ENCODE assay signal across 1 cellular context in genomic region chr2:226791056-226791486, GRCh38.
TF ChIP-seq lines count a peak whose summit lies in the region.

No MANE protein-coding gene starts in this region.

TF ChIP-seq in H1, 55 proteins besides CTCF, POLR2A, EP300 and RAD21:
- TF ChIP-seq E2F6 (IDR thresholded peaks at IDR 0.05) (peak; percentile 99), CREB1 (IDR thresholded peaks at IDR 0.05) (no peak), GTF2F1 (IDR thresholded peaks at IDR 0.05; ENCODE audit: borderline replicate concordance, low read depth, low read length) (0 out of 2 replicates have a peak, but pooled peaks have one; percentile 43), CHD2 (IDR thresholded peaks at IDR 0.05; ENCODE audit: low read length) (peak; percentile 74), SP4 (IDR thresholded peaks at IDR 0.05; ENCODE audit: low read length) (no peak), KDM4A (IDR thresholded peaks at IDR 0.05; ENCODE audit: low read depth, low read length, severe bottlenecking) (peak; percentile 48), TAF1 (IDR thresholded peaks at IDR 0.05; ENCODE audit: low read depth, low read length) (no peak), YY1 (IDR thresholded peaks at IDR 0.05; ENCODE audit: low read depth, low read length) (peak; percentile 75), TEAD4 (IDR thresholded peaks at IDR 0.05; ENCODE audit: low read depth, low read length) (peak; percentile 85), HDAC6 (IDR thresholded peaks at IDR 0.05; ENCODE audit: low read depth, low read length) (no peak), SIN3A (conservative IDR thresholded peaks at IDR 0.05 in 1 of 2, IDR thresholded peaks at IDR 0.05 in 1 of 2; ENCODE audit: low read depth in 1 of 2, low read length in 2 of 2) (0 out of 4 replicates have a peak, but pooled peaks of 1 of the 2 experiments have one; percentile 50), JUN (IDR thresholded peaks at IDR 0.05; ENCODE audit: low read depth, low read length) (no peak), POLR2AphosphoS5 (IDR thresholded peaks at IDR 0.05; ENCODE audit: low read depth, low read length) (no peak; the same call in 1 of the 2 replicates), JUND (IDR thresholded peaks at IDR 0.05; ENCODE audit: low read length) (0 out of 2 replicates have a peak, but pooled peaks have one; percentile 14), BACH1 (IDR thresholded peaks at IDR 0.05; ENCODE audit: low read length) (peak; percentile 31; the same call in 1 of the 2 replicates), CBX8 (IDR thresholded peaks at IDR 0.05; ENCODE audit: borderline replicate concordance, low read depth, low read length) (no peak), CHD7 (IDR thresholded peaks at IDR 0.05; ENCODE audit: insufficient replicate concordance, low read length) (no peak), MAX (IDR thresholded peaks at IDR 0.05) (peak; percentile 100), SUZ12 (IDR thresholded peaks at IDR 0.05; ENCODE audit: low read length) (no peak), HDAC2 (IDR thresholded peaks at IDR 0.05; ENCODE audit: borderline replicate concordance in 1 of 2, low read depth in 2 of 2, low read length in 2 of 2) (0 out of 4 replicates have a peak, but pooled peaks of 1 of the 2 experiments have one; percentile 61), MAFK (IDR thresholded peaks at IDR 0.05; ENCODE audit: low read depth, low read length) (no peak), ATF2 (IDR thresholded peaks at IDR 0.05; ENCODE audit: low read length) (peak; percentile 82), USF2 (IDR thresholded peaks at IDR 0.05; ENCODE audit: low read length) (peak; percentile 68), POU5F1 (IDR thresholded peaks at IDR 0.05; ENCODE audit: low read depth, low read length) (no peak), RBBP5 (IDR thresholded peaks at IDR 0.05; ENCODE audit: borderline replicate concordance, low read depth, low read length) (peak; percentile 82), TBP (IDR thresholded peaks at IDR 0.05; ENCODE audit: low read depth, low read length) (peak; percentile 36; the same call in 1 of the 2 replicates), RNF2 (IDR thresholded peaks at IDR 0.05; ENCODE audit: borderline replicate concordance, low read depth, low read length, missing control alignments, poor library complexity, severe bottlenecking) (peak; percentile 53), CHD1 (IDR thresholded peaks at IDR 0.05; ENCODE audit: low read depth, low read length) (0 out of 2 replicates have a peak, but pooled peaks have one; percentile 38), ASH2L (IDR thresholded peaks at IDR 0.05; ENCODE audit: low read length) (peak; percentile 91), EGR1 (IDR thresholded peaks at IDR 0.05; ENCODE audit: borderline replicate concordance, low read depth, low read length) (0 out of 2 replicates have a peak, but pooled peaks have one; percentile 26), SRF (IDR thresholded peaks at IDR 0.05; ENCODE audit: low read depth, low read length) (no peak), EZH2 (IDR thresholded peaks at IDR 0.05; ENCODE audit: low read depth, low read length, severe bottlenecking) (no peak), ZNF274 (IDR thresholded peaks at IDR 0.05; ENCODE audit: borderline replicate concordance, extremely low read depth, low read length) (no peak), TCF12 (IDR thresholded peaks at IDR 0.05; ENCODE audit: low read depth, low read length) (peak; percentile 64; the same call in 1 of the 2 replicates), CBX5 (IDR thresholded peaks at IDR 0.05; ENCODE audit: low read depth, low read length) (no peak), NANOG (IDR thresholded peaks at IDR 0.05; ENCODE audit: insufficient read depth, low read depth, low read length, poor library complexity, severe bottlenecking) (no peak)
